2 cellular contexts compared by ENCODE assay signal in the genomic region with DNA sequence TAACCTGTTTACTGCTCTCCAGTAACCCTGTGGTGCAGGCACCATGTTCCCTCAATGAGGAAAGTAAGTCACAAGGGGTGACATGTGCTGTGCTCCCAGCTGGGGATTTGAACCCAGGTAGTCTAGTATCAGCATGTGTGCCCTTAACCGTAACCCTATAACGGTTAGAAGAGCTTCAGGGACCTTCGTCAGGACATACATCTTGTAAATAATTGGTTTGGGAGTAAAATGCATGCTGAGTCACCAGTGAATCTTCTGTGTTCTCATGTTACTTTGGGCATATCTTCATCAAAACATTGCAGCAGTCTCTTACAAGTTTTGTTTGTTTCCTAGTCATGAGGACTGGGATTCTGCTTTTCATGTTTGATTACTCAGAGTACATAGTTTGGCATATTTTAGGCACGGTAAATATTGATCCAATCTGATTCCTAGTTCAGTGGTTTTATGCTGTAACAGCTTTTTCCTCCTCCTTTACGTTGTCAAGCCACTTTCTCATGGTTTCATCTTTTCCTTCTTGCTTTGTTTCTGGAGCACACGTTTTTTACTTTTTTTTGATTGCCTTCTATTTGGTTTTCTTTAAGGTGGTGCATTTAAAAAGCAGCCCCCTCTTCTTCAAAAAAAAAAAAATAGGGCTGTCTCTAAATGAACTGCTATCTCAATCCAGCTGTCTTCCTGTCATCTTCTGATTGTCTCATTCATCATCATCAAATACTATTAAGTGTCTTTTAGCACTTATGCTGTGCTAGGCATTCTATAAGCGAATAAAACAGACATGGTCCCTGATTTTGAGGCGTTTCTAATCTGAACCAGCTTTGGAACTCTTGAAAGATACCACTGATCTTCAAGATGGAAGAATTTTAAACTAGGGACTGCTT.
TF ChIP-seq lines count a peak whose summit lies in the region.

No MANE protein-coding gene starts in this region.

TF ChIP-seq in K562, 482 proteins besides CTCF, POLR2A, EP300 and RAD21 (continued from another document and continues in another):
- TF ChIP-seq ETV5 (CRISPR knock-in tag; IDR thresholded peaks at IDR 0.05; ENCODE audit: low read depth): no peak
- no peak for TF ChIP-seq SP1 (CRISPR knock-in tag; IDR thresholded peaks at IDR 0.05)
- TF ChIP-seq ZNF24 (IDR thresholded peaks at IDR 0.05): no peak
- TF ChIP-seq HDAC8 (tag; IDR thresholded peaks at IDR 0.05): no peak
- TF ChIP-seq FOXK2 (conservative IDR thresholded peaks at IDR 0.05 in 1 of 2, IDR thresholded peaks at IDR 0.05 in 1 of 2; ENCODE audit: low read depth in 2 of 2): no peak
- TF ChIP-seq ZNF274 (IDR thresholded peaks at IDR 0.05; ENCODE audit: borderline replicate concordance, low read depth, low read length): no peak
- TF ChIP-seq ZNF316 (IDR thresholded peaks at IDR 0.05): 0 out of 2 replicates have a peak, but pooled peaks have one; percentile 47
- TF ChIP-seq MEF2D (tag; conservative IDR thresholded peaks at IDR 0.05; ENCODE audit: low read depth): no peak
- no peak for TF ChIP-seq NEUROD1 (IDR thresholded peaks at IDR 0.05; ENCODE audit: borderline replicate concordance, low read depth, low read length, partially characterized antibody)
- no peak for TF ChIP-seq PRMT5 (CRISPR knock-in tag; IDR thresholded peaks at IDR 0.05)
- TF ChIP-seq ID3 (CRISPR knock-in tag; IDR thresholded peaks at IDR 0.05): no peak
- no peak for TF ChIP-seq ID3 (tag; IDR thresholded peaks at IDR 0.05)
- no peak for TF ChIP-seq CEBPG (CRISPR knock-in tag; IDR thresholded peaks at IDR 0.05)
- TF ChIP-seq CEBPG (tag; conservative IDR thresholded peaks at IDR 0.05 in 1 of 2, IDR thresholded peaks at IDR 0.05 in 1 of 2): no peak
- TF ChIP-seq ZNF766 (CRISPR knock-in tag; conservative IDR thresholded peaks at IDR 0.05): no peak
- no peak for TF ChIP-seq PRPF4 (IDR thresholded peaks at IDR 0.05; ENCODE audit: insufficient read depth, low read depth, low read length, poor library complexity, severe bottlenecking)
- TF ChIP-seq ZNF592 (IDR thresholded peaks at IDR 0.05): no peak
- TF ChIP-seq TOE1 (IDR thresholded peaks at IDR 0.05; ENCODE audit: borderline replicate concordance): no peak
- no peak for TF ChIP-seq TOE1 (CRISPR knock-in tag; IDR thresholded peaks at IDR 0.05; ENCODE audit: borderline replicate concordance, low read depth)
- TF ChIP-seq, protein P1, sequence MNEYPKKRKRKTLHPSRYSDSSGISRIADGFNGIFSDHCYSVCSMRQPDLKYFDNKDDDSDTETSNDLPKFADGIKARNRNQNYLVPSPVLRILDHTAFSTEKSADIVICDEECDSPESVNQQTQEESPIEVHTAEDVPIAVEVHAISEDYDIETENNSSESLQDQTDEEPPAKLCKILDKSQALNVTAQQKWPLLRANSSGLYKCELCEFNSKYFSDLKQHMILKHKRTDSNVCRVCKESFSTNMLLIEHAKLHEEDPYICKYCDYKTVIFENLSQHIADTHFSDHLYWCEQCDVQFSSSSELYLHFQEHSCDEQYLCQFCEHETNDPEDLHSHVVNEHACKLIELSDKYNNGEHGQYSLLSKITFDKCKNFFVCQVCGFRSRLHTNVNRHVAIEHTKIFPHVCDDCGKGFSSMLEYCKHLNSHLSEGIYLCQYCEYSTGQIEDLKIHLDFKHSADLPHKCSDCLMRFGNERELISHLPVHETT (CRISPR knock-in tag; conservative IDR thresholded peaks at IDR 0.05 in 1 of 2, IDR thresholded peaks at IDR 0.05 in 1 of 2): no peak
- TF ChIP-seq ILK (tag; IDR thresholded peaks at IDR 0.05; ENCODE audit: borderline replicate concordance, low read depth): no peak
- no peak for TF ChIP-seq RBM17 (IDR thresholded peaks at IDR 0.05; ENCODE audit: borderline replicate concordance, low read depth, low read length)
- no peak for TF ChIP-seq RBM15 (IDR thresholded peaks at IDR 0.05; ENCODE audit: insufficient read depth, low read length)
- no peak for TF ChIP-seq RBBP5 (IDR thresholded peaks at IDR 0.05; ENCODE audit: borderline replicate concordance, insufficient read depth, low read length, poor library complexity, severe bottlenecking)
- TF ChIP-seq, protein P2, sequence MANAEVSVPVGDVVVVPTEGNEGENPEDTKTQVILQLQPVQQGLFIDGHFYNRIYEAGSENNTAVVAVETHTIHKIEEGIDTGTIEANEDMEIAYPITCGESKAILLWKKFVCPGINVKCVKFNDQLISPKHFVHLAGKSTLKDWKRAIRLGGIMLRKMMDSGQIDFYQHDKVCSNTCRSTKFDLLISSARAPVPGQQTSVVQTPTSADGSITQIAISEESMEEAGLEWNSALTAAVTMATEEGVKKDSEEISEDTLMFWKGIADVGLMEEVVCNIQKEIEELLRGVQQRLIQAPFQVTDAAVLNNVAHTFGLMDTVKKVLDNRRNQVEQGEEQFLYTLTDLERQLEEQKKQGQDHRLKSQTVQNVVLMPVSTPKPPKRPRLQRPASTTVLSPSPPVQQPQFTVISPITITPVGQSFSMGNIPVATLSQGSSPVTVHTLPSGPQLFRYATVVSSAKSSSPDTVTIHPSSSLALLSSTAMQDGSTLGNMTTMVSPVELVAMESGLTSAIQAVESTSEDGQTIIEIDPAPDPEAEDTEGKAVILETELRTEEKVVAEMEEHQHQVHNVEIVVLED (CRISPR knock-in tag; IDR thresholded peaks at IDR 0.05): no peak

TF ChIP-seq in liver, 16 proteins besides CTCF, POLR2A, EP300 and RAD21 (continued from another document):
- TF ChIP-seq ZBTB33 (IDR thresholded peaks at IDR 0.05) (peak; percentile 16), JUND (IDR thresholded peaks at IDR 0.05) (peak in 1 of 2 donors; percentile 41), HNF4G (IDR thresholded peaks at IDR 0.05) (no peak)
